In genomic region chr3:173006006-173006405, GRCh38 we compare ENCODE assay signal across 22 cellular contexts.
DNase-seq lines count a peak whose midpoint lies in the region; ATAC-seq, FAIRE-seq and TF ChIP-seq lines count a peak whose summit lies in the region.
"Had no signal": no experiment of that assay in that cellular context is flagged by ENCODE, and none has a peak within 500 bp of the region (broad histone marks: within the 10 kb centered on the region; RNA-seq: fewer than 3 reads in every experiment).

No MANE protein-coding gene starts in this region.

- TF ChIP-seq CTCF in A549 (IDR thresholded peaks at IDR 0.05), result no peak
- no peak for TF ChIP-seq CTCF in SK-N-SH (IDR thresholded peaks at IDR 0.05)
- TF ChIP-seq CTCF in neural cell (IDR thresholded peaks at IDR 0.05; ENCODE audit: poor library complexity, severe bottlenecking), result no peak
- no peak for TF ChIP-seq CTCF in HepG2 (CRISPR knock-in tag; IDR thresholded peaks at IDR 0.05)

- DNase-seq in A549 (ENCODE audit: low read depth in 1 of 2, low spot score in 1 of 2) (no peak), SK-N-SH (peak; percentile 27), HuH-7.5 (ENCODE audit: low spot score) (no peak), HepG2 (ENCODE audit: low spot score) (no peak)
- DNase-seq: ACHN; AML-193; BE2C; Calu3; CD4-positive, alpha-beta memory T cell; COR-L47; DMS53; DMS79 treated with DMSO at 0.1 percent for 48 hours; GF-D8; H7; HCEC 1CT had no signal

- H3K79me2 ChIP-seq in SK-N-SH (ENCODE audit: insufficient read depth), result no peaks in the 10 kb centered on the region
- no peaks in the 10 kb centered on the region for H3K79me2 ChIP-seq in neural cell (replicated peaks; ENCODE audit: insufficient read depth, low read length)
- H3K79me2 ChIP-seq in HepG2 (ENCODE audit: insufficient read depth, low read length), result no peaks in the 10 kb centered on the region

- H2AFZ ChIP-seq in SK-N-SH (ENCODE audit: low read depth) (no peak overlapping the region), neural cell (ENCODE audit: low read depth, low read length) (no peak overlapping the region), HepG2 (ENCODE audit: low read length) (no peak overlapping the region)

- no peaks in the 10 kb centered on the region for H3K27me3 ChIP-seq in SK-N-SH (ENCODE audit: insufficient read depth)
- H3K27me3 ChIP-seq in neural cell (ENCODE audit: insufficient read depth, low read depth, low read length), result no peaks in the 10 kb centered on the region
- peaks cover 0 to 4% of the 10 kb centered on the region in 2 experiments; a peak in 1 of 5 replicates for H3K27me3 ChIP-seq in HepG2 (ENCODE audit: control insufficient read depth in 1 of 2, insufficient read depth in 2 of 2, low read length in 2 of 2)
- H3K27me3 ChIP-seq: BE2C; BLaER1 treated with 17β-estradiol and CSF1 and Interleukin-3, amounts not matched to agents 10 nM and 100 nM had no signal

- ATAC-seq in A549 (no peak), HG02763 (IDR thresholded peaks at IDR 0.05; ENCODE audit: unreplicated experiment) (no peak), HepG2 (no peak)

- H3K9ac ChIP-seq in SK-N-SH (no peak overlapping the region), neural cell (ENCODE audit: low read length) (no peak overlapping the region), HepG2 (ENCODE audit: insufficient read depth, low read depth, low read length) (no peak overlapping the region)
- H3K9ac ChIP-seq: BLaER1 treated with 17β-estradiol and CSF1 and Interleukin-3, amounts not matched to agents 10 nM and 100 nM had no signal

- BruUV-seq in HepG2 (replicated peaks; lab: Mats Ljungman, UMichigan), result no TSS peak

- TF ChIP-seq RAD21 in A549 (conservative IDR thresholded peaks at IDR 0.05 in 1 of 2, IDR thresholded peaks at IDR 0.05 in 1 of 2), result no peak
- TF ChIP-seq RAD21 in SK-N-SH (IDR thresholded peaks at IDR 0.05; ENCODE audit: low read length), result no peak
- no peak for TF ChIP-seq RAD21 in neural cell (conservative IDR thresholded peaks at IDR 0.05)
- TF ChIP-seq RAD21 in HepG2 (CRISPR knock-in tag; IDR thresholded peaks at IDR 0.05), result no peak

- H3F3A ChIP-seq in SK-N-SH (replicated peaks; ENCODE audit: insufficient read depth) (no peaks in the 10 kb centered on the region), neural cell (ENCODE audit: insufficient read depth, low read length, poor library complexity, severe bottlenecking) (no peaks in the 10 kb centered on the region)

- intact Hi-C loops in HepG2 (cut with micrococcal nuclease; ENCODE audit: unreplicated experiment), result no loop called here

- FAIRE-seq in A549 (lab: Jason Lieb, UNC) (peak; percentile 28), HepG2 (lab: Jason Lieb, UNC) (no peak)
- FAIRE-seq: A204.1, GM12892, H1 had no signal

- H3K9me2 ChIP-seq in SK-N-SH (no peaks in the 10 kb centered on the region), neural cell (ENCODE audit: insufficient read depth, low read length) (no peaks in the 10 kb centered on the region)

- CTCF ChIA-PET in A549 (lab: Yijun Ruan, JAX), result no interaction called here
- CTCF ChIA-PET in SK-N-SH (lab: Yijun Ruan, JAX), result interaction anchor here (1.6 kb wide), 1 partner anchor 24 kb away, joined by 3 read pairs; no protein-coding TSS in a partner anchor
- CTCF ChIA-PET in HepG2 (lab: Yijun Ruan, JAX; ENCODE audit: low intra/inter-chr PET ratio, low total read pairs), result no interaction called here

- H3K4me3 ChIP-seq in A549, result no peak overlapping the region
- H3K4me3 ChIP-seq in SK-N-SH (ENCODE audit: low read depth in 2 of 2, low read length in 1 of 2), result no peak overlapping the region
- H3K4me3 ChIP-seq in neural cell (ENCODE audit: low read length), result no peak overlapping the region
- H3K4me3 ChIP-seq in HepG2 (replicated peaks in 1 of 3; ENCODE audit: insufficient read depth in 1 of 3, low read depth in 2 of 3, low read length in 3 of 3), result no peak overlapping the region
- H3K4me3 ChIP-seq: BLaER1 treated with 17β-estradiol and CSF1 and Interleukin-3, amounts not matched to agents 10 nM and 100 nM had no signal

- TF ChIP-seq POLR2A in A549 (IDR thresholded peaks at IDR 0.05; ENCODE audit: low read length) (no peak), HepG2 (IDR thresholded peaks at IDR 0.05; ENCODE audit: insufficient read depth in 1 of 2, low read depth in 2 of 2, low read length in 2 of 2) (no peak)

- in situ Hi-C loops in HepG2 (cut with HindIII; ENCODE audit: extremely low pct_ligation_motif_present, low pct_unique_long_range_greater_than_20kb), result no loop called here

- H3K27ac ChIP-seq in A549 (no peak overlapping the region), SK-N-SH (ENCODE audit: low read depth in 2 of 2, low read length in 1 of 2) (no peak overlapping the region; a peak in 1 of 4 replicates), neural cell (ENCODE audit: low read length) (no peak overlapping the region), HepG2 (ENCODE audit: extremely low read length, insufficient read depth, low read length) (no peak overlapping the region)
- H3K27ac ChIP-seq: 22Rv1; BLaER1 treated with 17β-estradiol and CSF1 and Interleukin-3, amounts not matched to agents 10 nM and 100 nM had no signal

- no peak for TF ChIP-seq EP300 in A549 (IDR thresholded peaks at IDR 0.05)
- no peak for TF ChIP-seq EP300 in SK-N-SH (IDR thresholded peaks at IDR 0.05; ENCODE audit: borderline replicate concordance in 1 of 2, low read depth in 1 of 2, low read length in 1 of 2)
- peak; percentile 38 for TF ChIP-seq EP300 in neural cell (conservative IDR thresholded peaks at IDR 0.05; ENCODE audit: poor library complexity, severe bottlenecking)
- TF ChIP-seq EP300 in HepG2 (IDR thresholded peaks at IDR 0.05; ENCODE audit: low read depth in 2 of 2, low read length in 2 of 2), result no peak
- TF ChIP-seq EP300 in HepG2 (CRISPR knock-in tag; IDR thresholded peaks at IDR 0.05; ENCODE audit: borderline replicate concordance), result no peak

- H4K20me1 ChIP-seq in SK-N-SH (ENCODE audit: insufficient read depth) (no peaks in the 10 kb centered on the region), neural cell (ENCODE audit: insufficient read depth) (no peaks in the 10 kb centered on the region), HepG2 (ENCODE audit: insufficient read depth, low read length) (no peaks in the 10 kb centered on the region)
- H4K20me1 ChIP-seq: BLaER1 treated with 17β-estradiol and CSF1 and Interleukin-3, amounts not matched to agents 10 nM and 100 nM had no signal

- no peaks in the 10 kb centered on the region for H3K9me3 ChIP-seq in A549
- H3K9me3 ChIP-seq in SK-N-SH, result no peaks in the 10 kb centered on the region
- no peaks in the 10 kb centered on the region for H3K9me3 ChIP-seq in neural cell (ENCODE audit: low read length)
- no peaks in the 10 kb centered on the region for H3K9me3 ChIP-seq in HepG2 (ENCODE audit: low read length)
- H3K9me3 ChIP-seq: BE2C had no signal

- POLR2A ChIA-PET in A549 (lab: Yijun Ruan, JAX), result no interaction called here
- POLR2A ChIA-PET in SK-N-SH (lab: Yijun Ruan, JAX), result no interaction called here
- POLR2A ChIA-PET in HepG2 (lab: Yijun Ruan, JAX), result no interaction called here

- H3K4me1 ChIP-seq in A549 (no peaks in the 10 kb centered on the region), SK-N-SH (ENCODE audit: control insufficient read depth in 1 of 2, insufficient read depth in 2 of 2, low read depth in 1 of 2, low read length in 1 of 2) (no peaks in the 10 kb centered on the region; a peak in 1 of 4 replicates), HepG2 (ENCODE audit: insufficient read depth, low read length) (peaks cover 12% of the 10 kb centered on the region; the same call in 1 of the 2 replicates)
- H3K4me1 ChIP-seq: BE2C; BLaER1 treated with 17β-estradiol and CSF1 and Interleukin-3, amounts not matched to agents 10 nM and 100 nM had no signal

- H3K4me2 ChIP-seq in A549, result no peak overlapping the region
- no peak overlapping the region for H3K4me2 ChIP-seq in SK-N-SH
- H3K4me2 ChIP-seq in neural cell (ENCODE audit: low read length), result no peak overlapping the region
- no peak overlapping the region for H3K4me2 ChIP-seq in HepG2 (ENCODE audit: low read depth, low read length)
- H3K4me2 ChIP-seq: BLaER1 treated with 17β-estradiol and CSF1 and Interleukin-3, amounts not matched to agents 10 nM and 100 nM had no signal

- H3K36me3 ChIP-seq in SK-N-SH (replicated peaks in 1 of 2; ENCODE audit: control insufficient read depth in 1 of 2, insufficient read depth in 2 of 2, low read length in 1 of 2) (no peaks in the 10 kb centered on the region), neural cell (ENCODE audit: insufficient read depth, low read length) (no peaks in the 10 kb centered on the region), HepG2 (replicated peaks in 1 of 2; ENCODE audit: control insufficient read depth in 1 of 2, insufficient read depth in 2 of 2, low read length in 2 of 2) (no peaks in the 10 kb centered on the region)
- H3K36me3 ChIP-seq: BE2C; BLaER1 treated with 17β-estradiol and CSF1 and Interleukin-3, amounts not matched to agents 10 nM and 100 nM had no signal

TF ChIP-seq in A549, 52 proteins besides CTCF, POLR2A, EP300 and RAD21 (continues in another document):
- TF ChIP-seq POLR2AphosphoS2 (conservative IDR thresholded peaks at IDR 0.05; ENCODE audit: low read length) (no peak), KDM1A (IDR thresholded peaks at IDR 0.05; ENCODE audit: low read depth) (no peak), NPAS2 (CRISPR knock-in tag; IDR thresholded peaks at IDR 0.05; ENCODE audit: borderline replicate concordance) (no peak), JUN (IDR thresholded peaks at IDR 0.05) (no peak), CEBPB (IDR thresholded peaks at IDR 0.05) (no peak)

TF ChIP-seq in HepG2, 621 proteins besides CTCF, POLR2A, EP300 and RAD21 (continues in another document):
- TF ChIP-seq ISL2 (CRISPR knock-in tag; IDR thresholded peaks at IDR 0.05), result no peak
- no peak for TF ChIP-seq ZBTB4 (CRISPR knock-in tag; IDR thresholded peaks at IDR 0.05; ENCODE audit: borderline replicate concordance)
